ENCODE assay signal across 1 cellular context in the genomic region with DNA sequence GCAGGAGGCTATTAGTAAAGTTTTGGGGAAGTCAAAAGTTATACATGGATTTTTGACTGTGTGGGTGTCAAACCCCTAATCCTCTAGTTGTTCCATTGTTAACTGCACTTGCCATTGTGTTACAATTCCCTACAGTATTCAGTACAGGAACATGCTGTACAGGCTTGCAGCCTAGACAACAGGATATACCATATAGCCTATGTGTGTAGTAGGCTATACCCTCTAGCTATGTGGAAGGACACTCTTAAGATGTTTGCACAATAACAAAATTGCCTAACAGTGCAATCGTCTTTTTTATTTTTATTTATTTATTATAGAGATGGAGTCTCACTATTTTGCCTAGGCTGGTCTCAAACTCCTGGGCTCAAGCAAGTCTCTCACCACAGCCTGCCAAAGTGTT.
TF ChIP-seq lines count a peak whose summit lies in the region.

No MANE protein-coding gene starts in this region.

TF ChIP-seq in GM12891, 5 proteins besides CTCF, POLR2A, EP300 and RAD21:
- TF ChIP-seq PAX5 (IDR thresholded peaks at IDR 0.05; ENCODE audit: insufficient read depth, low read length, severe bottlenecking), result no peak
- TF ChIP-seq POU2F2 (IDR thresholded peaks at IDR 0.05; ENCODE audit: low read depth, low read length), result no peak
- TF ChIP-seq TAF1 (IDR thresholded peaks at IDR 0.05; ENCODE audit: low read depth, low read length), result no peak
- no peak for TF ChIP-seq SPI1 (IDR thresholded peaks at IDR 0.05; ENCODE audit: low read depth, low read length)
- no peak for TF ChIP-seq POLR2AphosphoS5 (IDR thresholded peaks at IDR 0.05; ENCODE audit: low read depth, low read length)
